ENCODE assay signal across 9 cellular contexts in the genomic region with DNA sequence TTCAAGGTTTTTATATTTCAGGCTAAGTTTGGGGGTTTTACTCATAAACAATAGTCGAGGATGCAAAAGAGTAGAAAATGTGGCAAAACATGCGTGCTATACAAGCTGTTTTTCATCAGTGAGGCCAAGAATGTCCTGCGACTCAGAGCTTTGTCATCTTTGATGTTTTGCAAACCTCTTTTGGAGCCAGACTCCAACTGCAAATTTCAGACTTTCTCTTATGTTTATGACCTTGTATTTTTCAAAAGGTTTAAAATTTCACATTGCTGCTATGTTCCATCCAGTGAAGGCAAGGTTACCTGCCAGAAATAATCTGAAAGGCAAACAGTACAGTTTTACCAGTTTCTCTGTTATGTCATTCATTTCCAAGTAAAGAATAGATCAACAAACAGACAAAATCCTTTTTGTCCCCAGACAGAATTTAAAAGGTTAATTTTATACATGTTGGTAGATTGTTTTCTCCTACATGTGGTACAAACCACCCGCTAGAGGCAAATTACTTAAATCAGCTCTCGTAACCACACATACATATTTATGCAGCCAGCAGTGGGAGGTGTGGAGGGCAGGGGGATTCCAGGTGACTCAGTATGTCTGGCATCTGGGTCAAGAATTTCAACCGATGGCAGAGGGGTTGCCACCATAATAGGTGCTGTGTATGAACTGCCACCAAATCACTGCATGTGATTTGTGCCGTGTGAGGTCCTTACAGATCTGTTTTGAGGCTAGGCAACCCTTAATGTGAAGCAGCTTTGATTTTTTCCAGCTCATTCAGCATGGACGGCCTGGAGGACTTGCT.
A peak's percentile ranks its signal among the peaks of the same experiment; 100 is the strongest.
DNase-seq lines count a peak whose midpoint lies in the region; ATAC-seq, FAIRE-seq and TF ChIP-seq lines count a peak whose summit lies in the region.
"Had no signal": no experiment of that assay in that cellular context is flagged by ENCODE, and none has a peak within 500 bp of the region (broad histone marks: within the 10 kb centered on the region; RNA-seq: fewer than 3 reads in every experiment).

No MANE protein-coding gene starts in this region.

- H3K4me1 ChIP-seq in pancreas, result peaks cover 11 to 17% (median 17%) of the 10 kb centered on the region in 3 donors

- H3K27ac Mint-ChIP-seq in brain, result peak overlapping the region in 3 of 5 experiments; percentile 14 to 81 (median 41)

- intact Hi-C loops in pancreas (cut with DNase I), result loop anchor here in 1 of 3 donors (10.0 kb wide), 1 partner anchor 158 kb away; no protein-coding TSS in a partner anchor

- no peak overlapping the region for H3K4me3 ChIP-seq in pancreas

- no peaks in the 10 kb centered on the region for H3K36me3 Mint-ChIP-seq in brain

- ATAC-seq in pancreas (peak; percentile 80 to 94 (median 90)), GM21381 (IDR thresholded peaks at IDR 0.05; ENCODE audit: unreplicated experiment) (no peak)

- TF ChIP-seq CTCF in brain (conservative IDR thresholded peaks at IDR 0.05) (no peak), pancreas (IDR thresholded peaks at IDR 0.05) (no peak)

- no peaks in the 10 kb centered on the region for H3K27me3 ChIP-seq in pancreas

- no peaks in the 10 kb centered on the region for H3K27me3 Mint-ChIP-seq in brain

- peak; percentile 44 for DNase-seq in ELF-1 (ENCODE audit: low read depth, low spot score)
- peak; percentile 22 for DNase-seq in LoVo (ENCODE audit: low spot score)
- peak in 3 of 6 donors; percentile 35 to 60 (median 53) for DNase-seq in pancreas
- DNase-seq in KG1 (lab: John Stamatoyannopoulos, UW), result no peak
- DNase-seq in NCI-H1105 (lab: John Stamatoyannopoulos, UW), result no peak
- no peak for DNase-seq in cerebellum (ENCODE audit: low spot score)

- peaks cover 16% of the 10 kb centered on the region for H3K4me1 Mint-ChIP-seq in brain

- WGBS in pancreas, 2 donors, result 29 to 48% methylated on average over 8 of the region's 8 CpGs

- H3K9me3 ChIP-seq in pancreas, result no peaks in the 10 kb centered on the region

- H3K4me3 Mint-ChIP-seq in brain, result peak overlapping the region in 1 of 5 experiments; percentile 21

- H3K27ac ChIP-seq in pancreas, result peak overlapping the region; percentile 1 to 73 (median 48)
- H3K27ac ChIP-seq: HL-60 had no signal

- peaks cover 2 to 16% (median 7%) of the 10 kb centered on the region in 5 experiments for H3K9me3 Mint-ChIP-seq in brain

- FAIRE-seq in pancreas (lab: Jason Lieb, UNC), result no peak

- H3K36me3 ChIP-seq in pancreas, result no peaks in the 10 kb centered on the region

Comparison
In these comparisons a context has a peak if more than half of its experiments do, and no peak if none do; other contexts are left out.
1. DNase-seq: peak in ELF-1 (single experiment) and LoVo (single experiment); none in KG1 (single experiment), NCI-H1105 (single experiment) and cerebellum (single experiment).